Comparison of ENCODE assay signal across 1 cellular context in the genomic region with DNA sequence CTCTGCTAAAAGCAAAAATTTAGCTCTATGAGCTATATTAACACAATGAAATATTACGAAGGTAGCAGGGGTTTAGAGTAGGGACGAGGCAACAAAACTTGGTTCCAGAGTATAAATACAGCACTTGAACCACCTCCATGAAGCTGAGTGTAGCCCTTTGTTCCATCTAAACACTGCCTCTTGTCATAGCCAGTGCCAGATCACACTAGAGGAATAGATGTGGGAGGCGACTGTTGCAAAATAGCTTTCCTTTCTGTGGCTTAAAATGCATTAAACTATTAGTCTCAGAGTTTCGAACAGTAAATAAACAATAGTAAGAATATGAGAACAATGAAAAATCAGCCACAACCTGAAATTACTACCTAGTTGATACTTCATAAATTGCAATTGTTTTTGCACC.
A peak's percentile ranks its signal among the peaks of the same experiment; 100 is the strongest.
TF ChIP-seq lines count a peak whose summit lies in the region.

No MANE protein-coding gene starts in this region.

TF ChIP-seq in IMR-90, 13 proteins besides CTCF, POLR2A, EP300 and RAD21:
- TF ChIP-seq CEBPB (IDR thresholded peaks at IDR 0.05; ENCODE audit: low read depth, low read length) (peak; percentile 24; the same call in 1 of the 2 replicates), FOS (IDR thresholded peaks at IDR 0.05; ENCODE audit: low read depth, low read length) (no peak)
TF ChIP-seq in IMR-90: peak in this region for 1.
